9 cellular contexts compared by ENCODE assay signal in the genomic region with DNA sequence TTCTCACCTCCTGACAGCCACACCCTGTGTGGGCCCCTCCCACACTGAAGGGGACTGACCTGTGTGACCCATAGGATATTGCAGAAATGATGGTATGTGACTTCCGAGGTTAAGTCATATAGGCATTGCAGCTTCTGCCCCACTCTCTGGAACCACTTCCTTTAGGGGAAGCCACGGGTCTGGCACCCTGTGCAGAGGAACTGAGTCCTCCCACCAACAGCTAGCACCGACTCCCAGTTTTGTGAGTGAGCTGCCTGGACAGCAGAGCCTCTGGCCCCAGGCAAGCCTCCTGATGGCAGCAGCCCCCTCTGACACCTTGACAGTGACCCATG. TPM values are rescaled to one million over a fixed set of nuclear protein-coding genes. Genes with fewer than 3 reads are reported as not detected.
DNase-seq lines count a peak whose midpoint lies in the region; TF ChIP-seq lines count a peak whose summit lies in the region.
"Had no signal": no experiment of that assay in that cellular context is flagged by ENCODE, and none has a peak within 500 bp of the region (broad histone marks: within the 10 kb centered on the region; RNA-seq: fewer than 3 reads in every experiment).

No MANE protein-coding gene starts in this region.

- H3K4me1 ChIP-seq in hepatocyte (ENCODE audit: insufficient read depth) (peaks cover 19% of the 10 kb centered on the region), uterus (no peaks in the 10 kb centered on the region), Caco-2 (peaks cover 23% of the 10 kb centered on the region)

- H3K9me3 ChIP-seq in hepatocyte (ENCODE audit: low read depth) = no peaks in the 10 kb centered on the region
- H3K9me3 ChIP-seq in uterus = no peaks in the 10 kb centered on the region
- H3K9me3 ChIP-seq in Caco-2 = no peaks in the 10 kb centered on the region

- no peak for TF ChIP-seq CTCF in hepatocyte (IDR thresholded peaks at IDR 0.05; ENCODE audit: poor library complexity)
- no peak for TF ChIP-seq CTCF in uterus (IDR thresholded peaks at IDR 0.05)
- no peak for TF ChIP-seq CTCF in Caco-2 (IDR thresholded peaks at IDR 0.05; ENCODE audit: insufficient read depth in 1 of 2, low read depth in 1 of 2, low read length in 1 of 2, severe bottlenecking in 1 of 2, unreplicated experiment in 1 of 2)
- no peak for TF ChIP-seq CTCF in dorsolateral prefrontal cortex (IDR thresholded peaks at IDR 0.05 in 54 of 56, conservative IDR thresholded peaks at IDR 0.05 in 2 of 56; ENCODE audit: low read depth in 1 of 56, partially characterized antibody in 56 of 56)

- DNase-seq in stimulated activated CD4-positive, alpha-beta T cell treated with anti-CD3 and anti-CD28 coated beads, Interleukin-4, amount 100 ng/mL, for 24 hours = peak; percentile 8
- DNase-seq in stimulated activated CD4-positive, alpha-beta T cell treated with anti-CD3 and anti-CD28 coated beads, Interleukin-2, amount 100 ng/mL, for 24 hours = no peak
- DNase-seq in SIG-M5 (lab: John Stamatoyannopoulos, UW) = peak; percentile 26
- no peak for DNase-seq in hepatocyte (ENCODE audit: low spot score)
- DNase-seq in uterus = no peak
- DNase-seq in Caco-2 = no peak
- DNase-seq in dorsolateral prefrontal cortex = no peak
- no peak for DNase-seq in HCEC 1CT
- DNase-seq: activated B cell treated with CpG ODN at 0.5 μM for 24 hours had no signal

- H3K27ac ChIP-seq in hepatocyte (peak overlapping the region; percentile 40), uterus (no peak overlapping the region), dorsolateral prefrontal cortex (peak overlapping the region in 3 of 59 donors; percentile 10 to 22 (median 21))

- H3K4me1 Mint-ChIP-seq in Caco-2 (ENCODE audit: low read depth, unreplicated experiment) = peaks cover 17% of the 10 kb centered on the region

- no peaks in the 10 kb centered on the region for H4K20me1 ChIP-seq in hepatocyte (ENCODE audit: insufficient read depth, poor library complexity, severe bottlenecking)

- H3K9me2 ChIP-seq in hepatocyte (replicated peaks; ENCODE audit: insufficient read depth) = no peaks in the 10 kb centered on the region

- H2AFZ ChIP-seq in hepatocyte = no peak overlapping the region

- H3K27me3 Mint-ChIP-seq in Caco-2 (ENCODE audit: insufficient read depth, unreplicated experiment) = no peaks in the 10 kb centered on the region

- H3K4me2 ChIP-seq in hepatocyte = no peak overlapping the region

- no peaks in the 10 kb centered on the region for H3K9me3 Mint-ChIP-seq in Caco-2 (ENCODE audit: unreplicated experiment)

- TF ChIP-seq POLR2A in uterus (IDR thresholded peaks at IDR 0.05) = no peak

- POLR2A ChIA-PET in Caco-2 (lab: Charles Lee) = no interaction called here

- WGBS in hepatocyte (ENCODE audit: low lambda C conversion rate, missing lambda C conversion rate) = 78% methylated on average over 3 of the region's 3 CpGs

- no peak overlapping the region for H3K27ac Mint-ChIP-seq in Caco-2 (ENCODE audit: unreplicated experiment)
- H3K27ac Mint-ChIP-seq: activated B cell treated with CpG ODN at 0.5 μM for 24 hours had no signal

- CTCF ChIA-PET in Caco-2 (lab: Charles Lee) = no interaction called here

- intact Hi-C loops in uterus (cut with DNase I; ENCODE audit: low total_unique reads) (no loop called here), Caco-2 (cut with micrococcal nuclease; ENCODE audit: unreplicated experiment) (no loop called here), dorsolateral prefrontal cortex (cut with DNase I) (no loop called here)

- H3K79me2 ChIP-seq in hepatocyte = no peaks in the 10 kb centered on the region

- BruUV-seq in Caco-2 (replicated peaks; lab: Mats Ljungman, UMichigan) = no TSS peak

- no peak overlapping the region for H3K4me3 Mint-ChIP-seq in Caco-2 (ENCODE audit: unreplicated experiment)
- H3K4me3 Mint-ChIP-seq: activated B cell treated with CpG ODN at 0.5 μM for 24 hours had no signal

- H3K36me3 ChIP-seq in hepatocyte (replicated peaks; ENCODE audit: insufficient read depth, low read depth) = no peaks in the 10 kb centered on the region
- H3K36me3 ChIP-seq in uterus = no peaks in the 10 kb centered on the region
- H3K36me3 ChIP-seq in Caco-2 (ENCODE audit: control insufficient read depth, insufficient read depth, low read length) = no peaks in the 10 kb centered on the region

- H3K36me3 Mint-ChIP-seq in Caco-2 (ENCODE audit: insufficient read depth, unreplicated experiment) = no peaks in the 10 kb centered on the region

- H3K4me3 ChIP-seq in hepatocyte = no peak overlapping the region
- H3K4me3 ChIP-seq in uterus = no peak overlapping the region
- no peak overlapping the region for H3K4me3 ChIP-seq in Caco-2 (ENCODE audit: low read depth, low read length)
- H3K4me3 ChIP-seq in dorsolateral prefrontal cortex = no peak overlapping the region

- H3K27me3 ChIP-seq in hepatocyte (no peaks in the 10 kb centered on the region), uterus (no peaks in the 10 kb centered on the region), Caco-2 (replicated peaks; ENCODE audit: control insufficient read depth, insufficient read depth, low read length) (no peaks in the 10 kb centered on the region), dorsolateral prefrontal cortex (peaks cover 0 to 5% (median 0%) of the 10 kb centered on the region in 45 donors)

RNA-seq across cellular contexts. Expression of gene SLC6A6, which starts 24.6 kb away (rescaled TPM):
- total RNA-seq in hepatocyte = 57.1 and 58.9 TPM in 2 replicates
- polyA plus RNA-seq in hepatocyte = 30.7 and 31.8 TPM in 2 replicates
- 10 to 100 TPM; 15.9 to 37.5 (median 18.0) TPM for total RNA-seq in uterus
- 49.6 and 55.3 TPM in 2 replicates for total RNA-seq in Caco-2 (2022)
- 10 to 100 TPM; 17.9 to 78.1 (median 30.7) TPM for total RNA-seq in dorsolateral prefrontal cortex

Comparison
In these comparisons a context has a peak if more than half of its experiments do, and no peak if none do; other contexts are left out.
1. DNase-seq: peak in stimulated activated CD4-positive, alpha-beta T cell treated with anti-CD3 and anti-CD28 coated beads, Interleukin-4, amount 100 ng/mL, for 24 hours (single experiment) and SIG-M5 (single experiment); none in stimulated activated CD4-positive, alpha-beta T cell treated with anti-CD3 and anti-CD28 coated beads, Interleukin-2, amount 100 ng/mL, for 24 hours (0 of 2), hepatocyte (single experiment), uterus (0 of 2), Caco-2 (0 of 2), dorsolateral prefrontal cortex (0 of 10) and HCEC 1CT (single experiment).